ENCODE assay signal across 8 cellular contexts in the genomic region with DNA sequence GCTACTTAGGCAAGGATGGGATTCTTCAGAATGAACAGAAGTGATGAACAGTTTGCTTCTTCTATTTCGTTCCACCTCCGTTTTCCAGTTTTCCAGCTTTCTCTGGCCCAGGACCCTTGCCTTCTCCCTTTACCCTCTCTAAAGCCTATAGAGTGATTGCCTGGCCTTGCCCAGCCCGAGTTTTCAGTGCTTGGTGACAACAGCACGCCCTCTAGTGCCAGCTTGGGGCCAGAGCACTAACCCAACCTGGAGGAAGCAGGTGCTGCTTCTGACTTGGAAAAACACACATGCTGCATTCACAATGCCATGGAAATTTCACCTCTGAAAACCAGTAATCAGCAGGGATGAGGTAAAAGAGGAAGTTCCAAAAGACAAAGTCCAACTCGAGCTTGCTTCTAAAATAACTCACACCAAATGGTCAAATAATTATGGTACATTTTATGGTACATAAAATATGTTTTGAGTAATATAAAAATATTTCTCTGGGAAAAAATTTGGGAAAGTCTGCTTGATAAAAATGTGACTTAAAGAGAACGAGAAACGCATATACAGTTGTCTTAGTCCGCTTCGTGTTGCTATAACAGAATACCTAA. TPM values are rescaled to one million over a fixed set of nuclear protein-coding genes. Genes with fewer than 3 reads are reported as not detected.
A peak's percentile ranks its signal among the peaks of the same experiment; 100 is the strongest.
DNase-seq lines count a peak whose midpoint lies in the region; ATAC-seq and TF ChIP-seq lines count a peak whose summit lies in the region.

No MANE protein-coding gene starts in this region.

- H3K4me1 ChIP-seq in lung (ENCODE audit: control insufficient read depth in 2 of 2, insufficient read depth in 2 of 2, low read length in 2 of 2) = peaks cover 0 to 3% of the 10 kb centered on the region in 2 donors

- H3K4me3 ChIP-seq in lung = no peak overlapping the region

- H3K36me3 ChIP-seq in lung (ENCODE audit: control insufficient read depth in 2 of 2, insufficient read depth in 2 of 2, low read length in 2 of 2) = no peaks in the 10 kb centered on the region

- 22 to 26% methylated on average over 9 of the region's 9 CpGs for WGBS in lung, 2 donors

- H3K27ac ChIP-seq in lung (ENCODE audit: low read depth in 1 of 2, low read length in 1 of 2) = no peak overlapping the region

- no peaks in the 10 kb centered on the region for H3K27me3 ChIP-seq in lung (ENCODE audit: control insufficient read depth, insufficient read depth)

- DNase-seq in DMS114 treated with DMSO at 0.1 percent for 48 hours (lab: John Stamatoyannopoulos, UW; ENCODE audit: unreplicated experiment) (peak; percentile 61), NCI-H774 (lab: John Stamatoyannopoulos, UW) (peak; percentile 72), ecto neural progenitor cell (ENCODE audit: low spot score) (peak; percentile 85), lung (ENCODE audit: low spot score) (peak; percentile 69)
- DNase-seq in activated CD4-positive, alpha-beta T cell treated with anti-CD3 and anti-CD28 coated beads, Interleukin-2, amount 50 U/mL, for 48 hours = peak; percentile 79 to 82
- DNase-seq in stimulated activated CD8-positive, alpha-beta memory T cell treated with anti-CD3 and anti-CD28 coated beads, Interleukin-12 subunit alpha, Interleukin-12 subunit beta, amount 100 ng/mL, for 4 hours (ENCODE audit: low read depth) = peak; percentile 46

- peak; percentile 53 for ATAC-seq in HG03571 (IDR thresholded peaks at IDR 0.05; ENCODE audit: unreplicated experiment)
- no peak for ATAC-seq in lung (ENCODE audit: insufficient read depth, low FRiP score)
- ATAC-seq in GM19324 (IDR thresholded peaks at IDR 0.05; ENCODE audit: low FRiP score, unreplicated experiment) = no peak

- H3K9me3 ChIP-seq in lung (ENCODE audit: control insufficient read depth in 2 of 2, insufficient read depth in 1 of 2, low read length in 1 of 2) = no peaks in the 10 kb centered on the region

- peak; percentile 91 for TF ChIP-seq CTCF in lung (IDR thresholded peaks at IDR 0.05; ENCODE audit: control extremely low read depth, extremely low read depth)

RNA-seq across cellular contexts. Expression of a gene that starts 26.1 kb away (rescaled TPM):
- 1 to 10 TPM; 3.7 to 6.3 TPM for total RNA-seq in lung
- 10 to 100 TPM; 10.4 to 10.9 TPM for polyA plus RNA-seq in lung

RNA-seq across cellular contexts. Expression of a gene that starts 32.8 kb away (rescaled TPM):
- 100 to 1,000 TPM in 1 of 2 donors, 10 to 100 TPM in 1; 37.0 to 122 TPM for total RNA-seq in lung
- polyA plus RNA-seq in lung = 1 to 10 TPM; 6.0 to 7.0 TPM
